In the genomic region with DNA sequence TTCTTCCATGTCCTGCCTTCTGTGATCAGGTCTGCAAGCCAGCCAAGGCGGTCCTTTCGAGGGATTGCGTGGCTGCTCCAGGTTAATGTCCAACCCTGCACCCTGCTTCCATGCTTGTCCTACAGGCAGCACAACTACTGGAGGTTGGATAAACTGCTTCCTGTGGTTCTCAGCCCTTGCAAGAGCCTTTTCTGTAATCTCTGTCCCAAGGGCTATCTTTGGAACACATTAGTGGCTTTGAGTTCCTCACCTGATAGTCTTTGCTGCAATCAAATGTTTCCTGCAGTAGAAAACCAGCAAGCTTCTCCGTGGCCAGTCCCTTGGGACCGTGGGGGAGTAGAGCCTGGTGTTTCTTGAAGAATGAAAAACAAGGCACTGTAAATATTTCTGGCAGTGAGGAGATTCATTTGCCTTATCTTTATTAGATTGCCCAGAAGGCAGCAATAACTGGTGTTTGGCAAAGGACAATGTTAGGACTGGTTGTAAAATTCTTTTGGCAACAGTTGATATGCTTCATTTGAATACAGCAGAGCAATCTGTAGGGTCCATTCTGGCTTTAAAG, we compare ENCODE assay signal across 16 cellular contexts.
A peak's percentile ranks its signal among the peaks of the same experiment; 100 is the strongest.
DNase-seq lines count a peak whose midpoint lies in the region; ATAC-seq and TF ChIP-seq lines count a peak whose summit lies in the region.
"Had no signal": no experiment of that assay in that cellular context is flagged by ENCODE, and none has a peak within 500 bp of the region (broad histone marks: within the 10 kb centered on the region; RNA-seq: fewer than 3 reads in every experiment).

No MANE protein-coding gene starts in this region.

- TF ChIP-seq POLR2A in NB4 (IDR thresholded peaks at IDR 0.05; ENCODE audit: extremely low read depth, insufficient read length) (no peak), breast epithelium (IDR thresholded peaks at IDR 0.05) (no peak)

- H3K27ac Mint-ChIP-seq in endodermal cell, result no peak overlapping the region
- H3K27ac Mint-ChIP-seq in activated T-cell treated with anti-CD3 and anti-CD28 coated beads, Interleukin-2, amount 50 U/mL, for 24 hours, result no peak overlapping the region
- H3K27ac Mint-ChIP-seq: activated naive CD8-positive, alpha-beta T cell had no signal

- TF ChIP-seq CTCF in NB4 (IDR thresholded peaks at IDR 0.05; ENCODE audit: low read depth, low read length) (no peak), endodermal cell (conservative IDR thresholded peaks at IDR 0.05) (no peak), breast epithelium (IDR thresholded peaks at IDR 0.05) (no peak), mammary epithelial cell (conservative IDR thresholded peaks at IDR 0.05 in 1 of 2, IDR thresholded peaks at IDR 0.05 in 1 of 2; ENCODE audit: extremely low read depth in 1 of 2, insufficient read depth in 1 of 2, low read depth in 1 of 2, low read length in 2 of 2) (no peak)

- H3K4me3 ChIP-seq in NB4 (ENCODE audit: low read depth, low read length) (no peak overlapping the region), endodermal cell (ENCODE audit: low read length) (peak overlapping the region; percentile 12), breast epithelium (no peak overlapping the region), mammary epithelial cell (replicated peaks in 1 of 3; ENCODE audit: insufficient read depth in 1 of 3, low read depth in 2 of 3, low read length in 3 of 3) (no peak overlapping the region)
- H3K4me3 ChIP-seq: A549, lung had no signal

- H3K79me2 ChIP-seq in mammary epithelial cell (ENCODE audit: insufficient read depth, low read length), result no peaks in the 10 kb centered on the region

- intact Hi-C loops in sciatic nerve (cut with DNase I), result no loop called here
- intact Hi-C loops in breast epithelium (cut with DNase I; ENCODE audit: low total_unique reads), result no loop called here
- intact Hi-C loops in mammary epithelial cell (cut with micrococcal nuclease), result no loop called here

- no peaks in the 10 kb centered on the region for H3K9me3 Mint-ChIP-seq in endodermal cell
- no peaks in the 10 kb centered on the region for H3K9me3 Mint-ChIP-seq in activated T-cell treated with anti-CD3 and anti-CD28 coated beads, Interleukin-2, amount 50 U/mL, for 24 hours

- no peak overlapping the region for H3K4me3 Mint-ChIP-seq in endodermal cell
- no peak overlapping the region for H3K4me3 Mint-ChIP-seq in activated T-cell treated with anti-CD3 and anti-CD28 coated beads, Interleukin-2, amount 50 U/mL, for 24 hours
- H3K4me3 Mint-ChIP-seq: activated naive CD8-positive, alpha-beta T cell had no signal

- no peaks in the 10 kb centered on the region for H3K27me3 ChIP-seq in endodermal cell (ENCODE audit: control insufficient read depth, insufficient read depth, low read length, poor library complexity, severe bottlenecking)
- no peaks in the 10 kb centered on the region for H3K27me3 ChIP-seq in breast epithelium
- H3K27me3 ChIP-seq in mammary epithelial cell (ENCODE audit: insufficient read depth, low read length), result no peaks in the 10 kb centered on the region
- H3K27me3 ChIP-seq: neutrophil had no signal

- H3K36me3 Mint-ChIP-seq in endodermal cell (ENCODE audit: low read depth), result no peaks in the 10 kb centered on the region
- H3K36me3 Mint-ChIP-seq in activated T-cell treated with anti-CD3 and anti-CD28 coated beads, Interleukin-2, amount 50 U/mL, for 24 hours (ENCODE audit: low read depth), result no peaks in the 10 kb centered on the region
- H3K36me3 Mint-ChIP-seq: activated naive CD8-positive, alpha-beta T cell had no signal

- BruUV-seq in mammary epithelial cell (replicated peaks; lab: Mats Ljungman, UMichigan), result no TSS peak

- dilution Hi-C loops in mammary epithelial cell (cut with HindIII; ENCODE audit: low sequenced_read_pairs), result no loop called here

- H3K27me3 Mint-ChIP-seq in endodermal cell (ENCODE audit: insufficient read depth), result no peaks in the 10 kb centered on the region
- H3K27me3 Mint-ChIP-seq in activated T-cell treated with anti-CD3 and anti-CD28 coated beads, Interleukin-2, amount 50 U/mL, for 24 hours, result peaks cover 3% of the 10 kb centered on the region

- H3K27ac ChIP-seq in endodermal cell (ENCODE audit: low read depth, low read length), result no peak overlapping the region
- H3K27ac ChIP-seq in breast epithelium, result no peak overlapping the region
- no peak overlapping the region for H3K27ac ChIP-seq in mammary epithelial cell (ENCODE audit: insufficient read depth, low read depth, low read length)
- H3K27ac ChIP-seq: A549, neutrophil had no signal

- in situ Hi-C loops in mammary epithelial cell (cut with MboI; ENCODE audit: low sequenced_read_pairs in 2 of 2), result no loop called here

- WGBS in endodermal cell (ENCODE audit: insufficient coverage in 1 of 2, insufficient read length in 1 of 2), 2 experiments, result 85 to 90% methylated on average over 5 of the region's 5 CpGs
- WGBS in mammary epithelial cell (ENCODE audit: low coverage, missing lambda C conversion rate), result 58% methylated on average over 5 of the region's 5 CpGs

- H3K4me1 Mint-ChIP-seq in endodermal cell, result peaks cover 35% of the 10 kb centered on the region
- no peaks in the 10 kb centered on the region for H3K4me1 Mint-ChIP-seq in activated T-cell treated with anti-CD3 and anti-CD28 coated beads, Interleukin-2, amount 50 U/mL, for 24 hours (ENCODE audit: low read depth)

- H3K9me3 ChIP-seq in endodermal cell (ENCODE audit: control insufficient read depth, low read length) (no peaks in the 10 kb centered on the region), breast epithelium (no peaks in the 10 kb centered on the region), mammary epithelial cell (replicated peaks; ENCODE audit: insufficient read depth, low read length) (no peaks in the 10 kb centered on the region)
- H3K9me3 ChIP-seq: A549, neutrophil had no signal

- H3K4me2 ChIP-seq in mammary epithelial cell (ENCODE audit: insufficient read depth, low read depth, low read length), result no peak overlapping the region
- H3K4me2 ChIP-seq: A549 had no signal

- no peak overlapping the region for H2AFZ ChIP-seq in mammary epithelial cell (ENCODE audit: low read depth, low read length)

- CTCF ChIA-PET in mammary epithelial cell (lab: Charles Lee; ENCODE audit: low non-redundant PET), result no interaction called here

- DNase-seq in NCI-H1436 (lab: John Stamatoyannopoulos, UW) (peak; percentile 7), NCI-H1436 treated with DMSO at 0.1 percent for 48 hours (lab: John Stamatoyannopoulos, UW) (no peak), NB4 (ENCODE audit: low read depth) (peak; percentile 80), endodermal cell (peak; percentile 55), sciatic nerve (ENCODE audit: low spot score) (no peak), breast epithelium (ENCODE audit: low spot score in 2 of 2) (no peak), mammary epithelial cell (no peak)
- DNase-seq in activated T-cell treated with anti-CD3 and anti-CD28 coated beads, Interleukin-2, amount 50 U/mL, for 24 hours, result no peak
- DNase-seq: NCI-H187; NK-92 treated with Interleukin-12 subunit alpha and Interleukin-12 subunit beta, amount 100 ng/mL, for 24 hours; substantia nigra had no signal

- ATAC-seq in sciatic nerve, result peak; percentile 22
- ATAC-seq: A549, esophagus mucosa had no signal

- H3K9ac ChIP-seq in endodermal cell (ENCODE audit: extremely low read depth, low read length, poor library complexity, severe bottlenecking) (no peak overlapping the region), mammary epithelial cell (ENCODE audit: insufficient read depth, low read length) (no peak overlapping the region)

- no peaks in the 10 kb centered on the region for H4K20me1 ChIP-seq in mammary epithelial cell (ENCODE audit: insufficient read depth, low read length)

- H3K36me3 ChIP-seq in endodermal cell (ENCODE audit: control insufficient read depth, insufficient read depth, low read length) (no peaks in the 10 kb centered on the region), breast epithelium (no peaks in the 10 kb centered on the region), mammary epithelial cell (ENCODE audit: insufficient read depth, low read length) (no peaks in the 10 kb centered on the region)
- H3K36me3 ChIP-seq: neutrophil had no signal

- H3K4me1 ChIP-seq in endodermal cell (ENCODE audit: control insufficient read depth, insufficient read depth, low read length) (peaks cover 13% of the 10 kb centered on the region), breast epithelium (no peaks in the 10 kb centered on the region), mammary epithelial cell (ENCODE audit: insufficient read depth, low read length) (peaks cover 7% of the 10 kb centered on the region)
- H3K4me1 ChIP-seq: A549 had no signal

Comparison
In these comparisons a context has a peak if more than half of its experiments do, and no peak if none do; other contexts are left out.
1. DNase-seq: peak in NCI-H1436 (single experiment), NB4 (single experiment) and endodermal cell (single experiment); none in NCI-H1436 treated with DMSO at 0.1 percent for 48 hours (single experiment), sciatic nerve (single experiment), breast epithelium (0 of 2), mammary epithelial cell (single experiment) and activated T-cell treated with anti-CD3 and anti-CD28 coated beads, Interleukin-2, amount 50 U/mL, for 24 hours (single experiment).